ENCODE assay signal across 1 cellular context in genomic region chr3:146585156-146585555, GRCh38.
TF ChIP-seq lines count a peak whose summit lies in the region.

No MANE protein-coding gene starts in this region.

TF ChIP-seq in IMR-90, 13 proteins besides CTCF, POLR2A, EP300 and RAD21:
- TF ChIP-seq CEBPB (IDR thresholded peaks at IDR 0.05; ENCODE audit: low read depth, low read length) (no peak), NFE2L2 (IDR thresholded peaks at IDR 0.05; ENCODE audit: low read depth, low read length) (no peak), RFX5 (IDR thresholded peaks at IDR 0.05; ENCODE audit: low read depth, low read length) (no peak), SMC3 (IDR thresholded peaks at IDR 0.05; ENCODE audit: low read depth, low read length) (no peak), USF2 (IDR thresholded peaks at IDR 0.05; ENCODE audit: low read depth, low read length) (no peak), MXI1 (IDR thresholded peaks at IDR 0.05; ENCODE audit: borderline replicate concordance, low read depth, low read length) (no peak), BHLHE40 (IDR thresholded peaks at IDR 0.05; ENCODE audit: low read depth, low read length) (no peak), RCOR1 (IDR thresholded peaks at IDR 0.05; ENCODE audit: insufficient replicate concordance, low read length) (no peak), ELK1 (IDR thresholded peaks at IDR 0.05; ENCODE audit: borderline replicate concordance, low read depth, low read length) (no peak), MAZ (IDR thresholded peaks at IDR 0.05; ENCODE audit: borderline replicate concordance, low read depth, low read length) (no peak), CHD1 (IDR thresholded peaks at IDR 0.05; ENCODE audit: low read depth, low read length) (no peak), MAFK (IDR thresholded peaks at IDR 0.05; ENCODE audit: low read depth, low read length) (no peak), FOS (IDR thresholded peaks at IDR 0.05; ENCODE audit: low read depth, low read length) (no peak)
